16 cellular contexts compared by ENCODE assay signal in the genomic region with DNA sequence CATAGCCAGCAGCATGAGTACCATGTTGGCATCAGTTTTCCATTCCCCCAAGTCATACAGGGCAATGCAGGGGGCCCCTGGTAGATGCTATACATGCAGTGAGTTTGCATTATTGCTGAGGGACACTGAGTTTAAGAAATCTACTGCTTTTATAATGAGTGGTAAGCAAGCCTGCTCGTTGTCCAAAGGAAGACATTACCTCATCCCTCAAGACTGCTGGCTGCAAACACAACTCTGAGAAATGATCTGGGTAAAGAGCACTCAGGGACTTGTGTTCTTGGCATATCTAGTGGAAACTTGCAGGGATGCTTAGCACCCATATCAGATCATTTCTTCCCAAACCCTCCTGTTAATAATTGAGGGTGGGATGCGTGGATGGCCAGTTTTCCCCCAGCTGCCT.
A peak's percentile ranks its signal among the peaks of the same experiment; 100 is the strongest.
DNase-seq lines count a peak whose midpoint lies in the region; ATAC-seq, FAIRE-seq and TF ChIP-seq lines count a peak whose summit lies in the region.
"Had no signal": no experiment of that assay in that cellular context is flagged by ENCODE, and none has a peak within 500 bp of the region (broad histone marks: within the 10 kb centered on the region; RNA-seq: fewer than 3 reads in every experiment).

No MANE protein-coding gene starts in this region.

- TF ChIP-seq POLR2A in A549 (IDR thresholded peaks at IDR 0.05; ENCODE audit: low read length) (no peak), GM12891 (IDR thresholded peaks at IDR 0.05; ENCODE audit: low read depth, low read length) (no peak)

- WGBS in A549 (ENCODE audit: missing lambda C conversion rate): 39% methylated on average over 2 of the region's 2 CpGs

- no peak overlapping the region for H3K27ac ChIP-seq in A549
- H3K27ac ChIP-seq: cardiac muscle cell, epithelial cell of prostate, ovary had no signal

- no peak for TF ChIP-seq EP300 in A549 (IDR thresholded peaks at IDR 0.05)

- 0 out of 3 replicates have a peak, but pooled peaks cover 2% of the 10 kb centered on the region for H3K9me3 ChIP-seq in A549
- H3K9me3 ChIP-seq: ovary had no signal

- no peak; a peak in 1 of 6 replicates for ATAC-seq in A549
- ATAC-seq: activated CD8-positive, alpha-beta T cell treated with anti-CD3 and anti-CD28 coated beads, Interleukin-2, amount 10 ng/mL, durations not matched to agents 7 days and 5 days; mucosa of descending colon had no signal

- no peak overlapping the region for H3K4me3 Mint-ChIP-seq in progenitor cell of endocrine pancreas (ENCODE audit: low read depth)
- H3K4me3 Mint-ChIP-seq: activated CD8-positive, alpha-beta T cell treated with anti-CD3 and anti-CD28 coated beads, Interleukin-2, amount 10 ng/mL, durations not matched to agents 7 days and 5 days had no signal

- peaks cover 12% of the 10 kb centered on the region for H3K36me3 Mint-ChIP-seq in progenitor cell of endocrine pancreas (ENCODE audit: insufficient read depth)

- TF ChIP-seq CTCF in A549 (IDR thresholded peaks at IDR 0.05) (no peak), epithelial cell of esophagus (IDR thresholded peaks at IDR 0.05; ENCODE audit: insufficient read depth, low read depth, low read length, missing control alignments) (no peak), progenitor cell of endocrine pancreas (IDR thresholded peaks at IDR 0.05; ENCODE audit: unreplicated experiment) (no peak)

- no peak overlapping the region for H3K4me3 ChIP-seq in A549
- H3K4me3 ChIP-seq in epithelial cell of esophagus (ENCODE audit: low read length): no peak overlapping the region
- H3K4me3 ChIP-seq: cardiac muscle cell, mucosa of descending colon, ovary had no signal

- H3K4me2 ChIP-seq in A549: peak overlapping the region; percentile 17; the same call in 1 of the 3 replicates

- no peak for TF ChIP-seq RAD21 in A549 (conservative IDR thresholded peaks at IDR 0.05 in 1 of 2, IDR thresholded peaks at IDR 0.05 in 1 of 2)

- H3K9me3 Mint-ChIP-seq in progenitor cell of endocrine pancreas (ENCODE audit: low read depth): peaks cover 11% of the 10 kb centered on the region

- DNase-seq in A549 (ENCODE audit: low read depth in 1 of 2, low spot score in 1 of 2) (peak in 1 of 2 experiments; percentile 19), LHCN-M2 (ENCODE audit: low read depth) (peak; percentile 12), epithelial cell of esophagus (ENCODE audit: low read depth) (peak; percentile 52), islet precursor cell (peak; percentile 68), GM12891 (ENCODE audit: insufficient read length, low spot score) (no peak), progenitor cell of endocrine pancreas (ENCODE audit: low spot score, unreplicated experiment) (no peak)
- DNase-seq in activated effector memory CD4-positive, alpha-beta T cell treated with Interleukin-2 at 50 U/mL for 16 hours: no peak
- DNase-seq in stimulated activated CD4-positive, alpha-beta T cell treated with anti-CD3 and anti-CD28 coated beads, Interleukin-12 subunit alpha, Interleukin-12 subunit beta, amount 100 ng/mL, for 4 hours: no peak
- DNase-seq: activated CD8-positive, alpha-beta T cell treated with anti-CD3 and anti-CD28 coated beads, Interleukin-2, amount 10 ng/mL, durations not matched to agents 7 days and 5 days; H7; MM.1S; mucosa of descending colon; NCI-H2171 treated with DMSO at 0.1 percent for 48 hours; ovary had no signal

- no peaks in the 10 kb centered on the region for H3K27me3 Mint-ChIP-seq in progenitor cell of endocrine pancreas

- H3K4me1 ChIP-seq in A549: no peaks in the 10 kb centered on the region

- POLR2A ChIA-PET in A549 (lab: Yijun Ruan, JAX): no interaction called here

- FAIRE-seq in A549 (lab: Jason Lieb, UNC) (no peak), GM12891 (lab: Jason Lieb, UNC) (no peak)

- no peaks in the 10 kb centered on the region for H3K4me1 Mint-ChIP-seq in progenitor cell of endocrine pancreas (ENCODE audit: low read depth)

- CTCF ChIA-PET in A549 (lab: Yijun Ruan, JAX): interaction anchor here (0.7 to 4.5 kb wide), 3 partner anchors 154 to 840 kb away, joined by 3 to 59 read pairs (median 5); no protein-coding TSS in a partner anchor

- no peak overlapping the region for H3K27ac Mint-ChIP-seq in progenitor cell of endocrine pancreas
- H3K27ac Mint-ChIP-seq: activated CD8-positive, alpha-beta T cell treated with anti-CD3 and anti-CD28 coated beads, Interleukin-2, amount 10 ng/mL, durations not matched to agents 7 days and 5 days had no signal

TF ChIP-seq in A549, 52 proteins besides CTCF, POLR2A, EP300 and RAD21:
- TF ChIP-seq CHD2 (IDR thresholded peaks at IDR 0.05; ENCODE audit: low read length, partially characterized antibody) (no peak), CBX8 (IDR thresholded peaks at IDR 0.05) (no peak), KDM5A (IDR thresholded peaks at IDR 0.05) (no peak)
- TF ChIP-seq, protein P1, sequence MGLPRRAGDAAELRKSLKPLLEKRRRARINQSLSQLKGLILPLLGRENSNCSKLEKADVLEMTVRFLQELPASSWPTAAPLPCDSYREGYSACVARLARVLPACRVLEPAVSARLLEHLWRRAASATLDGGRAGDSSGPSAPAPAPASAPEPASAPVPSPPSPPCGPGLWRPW (IDR thresholded peaks at IDR 0.05): no peak
TF ChIP-seq in A549: peak in this region for 0.

TF ChIP-seq in GM12891, 5 proteins besides CTCF, POLR2A, EP300 and RAD21:
- TF ChIP-seq TAF1 (IDR thresholded peaks at IDR 0.05; ENCODE audit: low read depth, low read length): no peak
- no peak for TF ChIP-seq POLR2AphosphoS5 (IDR thresholded peaks at IDR 0.05; ENCODE audit: low read depth, low read length)
- TF ChIP-seq SPI1 (IDR thresholded peaks at IDR 0.05; ENCODE audit: low read depth, low read length): no peak
- TF ChIP-seq POU2F2 (IDR thresholded peaks at IDR 0.05; ENCODE audit: low read depth, low read length): no peak
- TF ChIP-seq PAX5 (IDR thresholded peaks at IDR 0.05; ENCODE audit: insufficient read depth, low read length, severe bottlenecking): no peak
TF ChIP-seq in GM12891: peak in this region for 0.

Comparison
In these comparisons a context has a peak if more than half of its experiments do, and no peak if none do; other contexts are left out.
1. DNase-seq: peak in LHCN-M2 (single experiment), epithelial cell of esophagus (single experiment) and islet precursor cell (single experiment); none in GM12891 (single experiment), activated effector memory CD4-positive, alpha-beta T cell treated with Interleukin-2 at 50 U/mL for 16 hours (single experiment), stimulated activated CD4-positive, alpha-beta T cell treated with anti-CD3 and anti-CD28 coated beads, Interleukin-12 subunit alpha, Interleukin-12 subunit beta, amount 100 ng/mL, for 4 hours (single experiment) and progenitor cell of endocrine pancreas (single experiment).